20 cellular contexts compared by ENCODE assay signal in genomic region chr7:42726066-42726785, GRCh38.
"Had no signal": no experiment of that assay in that cellular context is flagged by ENCODE, and none has a peak within 500 bp of the region (broad histone marks: within the 10 kb centered on the region; RNA-seq: fewer than 3 reads in every experiment).

No MANE protein-coding gene starts in this region.

- H3K36me3 ChIP-seq: ascending aorta, upper lobe of left lung had no signal

- H3K4me3 ChIP-seq: ascending aorta, coronary artery, lung, upper lobe of left lung had no signal

- DNase-seq: activated CD4-positive, alpha-beta memory T cell treated with anti-CD3 and anti-CD28 coated beads for 36 hours; activated CD4-positive, alpha-beta T cell treated with anti-CD3 and anti-CD28 coated beads for 1 hour; activated gamma-delta T cell; activated naive CD8-positive, alpha-beta T cell treated with anti-CD3 and anti-CD28 coated beads, Interleukin-2, amount 10 ng/mL, durations not matched to agents 7 days and 5 days; activated T-cell treated with anti-CD3 and anti-CD28 coated beads, Interleukin-2, amount 50 U/mL, for 48 hours; effector CD4-positive, alpha-beta T cell; immature natural killer cell; left cardiac atrium; nucleus accumbens; right cardiac atrium; stimulated activated CD4-positive, alpha-beta T cell treated with anti-CD3 and anti-CD28 coated beads, Interleukin-12 subunit alpha, Interleukin-12 subunit beta, amount 100 ng/mL, for 4 hours; stimulated activated naive CD4-positive, alpha-beta T cell treated with Interleukin-2 at 50 U/mL for 16 hours; T-cell; T1000; upper lobe of left lung had no signal

- H3K9me3 ChIP-seq: ascending aorta, upper lobe of left lung had no signal

- H3K27ac ChIP-seq: ascending aorta, coronary artery, upper lobe of left lung had no signal

- H3K4me1 ChIP-seq: upper lobe of left lung had no signal

- ATAC-seq: left cardiac atrium; natural killer cell treated with Interleukin-12 subunit alpha and Interleukin-12 subunit beta and Interleukin-15 and Interleukin-18, amount 100 ng/mL, for 72 hours; right cardiac atrium; T-cell had no signal

- H3K27me3 ChIP-seq: ascending aorta, upper lobe of left lung had no signal

- FAIRE-seq: endothelial cell of umbilical vein had no signal
